In the genomic region with DNA sequence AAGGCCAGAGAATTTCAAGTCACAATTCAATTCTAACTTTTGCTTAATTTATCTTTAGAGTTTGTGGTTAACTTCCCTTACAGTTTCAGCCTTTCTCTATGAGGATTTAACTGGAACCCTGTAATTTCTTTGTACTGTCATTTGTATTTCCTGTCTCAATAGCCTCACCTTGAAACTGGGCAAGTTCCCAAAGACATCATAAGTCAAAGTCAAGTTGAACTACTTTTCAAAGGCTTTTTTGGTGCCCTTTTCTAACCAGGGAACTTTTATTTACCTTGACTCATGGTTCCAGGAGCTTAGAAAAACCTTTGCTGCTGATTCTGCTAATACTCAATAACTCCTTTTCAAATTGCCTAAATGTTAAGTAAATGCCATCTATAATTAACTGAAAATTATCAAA, we compare ENCODE assay signal across 1 cellular context.
TF ChIP-seq lines count a peak whose summit lies in the region.

No MANE protein-coding gene starts in this region.

TF ChIP-seq in GM12878, 131 proteins besides CTCF, POLR2A, EP300 and RAD21 (continued from another document):
- TF ChIP-seq, protein P1, sequence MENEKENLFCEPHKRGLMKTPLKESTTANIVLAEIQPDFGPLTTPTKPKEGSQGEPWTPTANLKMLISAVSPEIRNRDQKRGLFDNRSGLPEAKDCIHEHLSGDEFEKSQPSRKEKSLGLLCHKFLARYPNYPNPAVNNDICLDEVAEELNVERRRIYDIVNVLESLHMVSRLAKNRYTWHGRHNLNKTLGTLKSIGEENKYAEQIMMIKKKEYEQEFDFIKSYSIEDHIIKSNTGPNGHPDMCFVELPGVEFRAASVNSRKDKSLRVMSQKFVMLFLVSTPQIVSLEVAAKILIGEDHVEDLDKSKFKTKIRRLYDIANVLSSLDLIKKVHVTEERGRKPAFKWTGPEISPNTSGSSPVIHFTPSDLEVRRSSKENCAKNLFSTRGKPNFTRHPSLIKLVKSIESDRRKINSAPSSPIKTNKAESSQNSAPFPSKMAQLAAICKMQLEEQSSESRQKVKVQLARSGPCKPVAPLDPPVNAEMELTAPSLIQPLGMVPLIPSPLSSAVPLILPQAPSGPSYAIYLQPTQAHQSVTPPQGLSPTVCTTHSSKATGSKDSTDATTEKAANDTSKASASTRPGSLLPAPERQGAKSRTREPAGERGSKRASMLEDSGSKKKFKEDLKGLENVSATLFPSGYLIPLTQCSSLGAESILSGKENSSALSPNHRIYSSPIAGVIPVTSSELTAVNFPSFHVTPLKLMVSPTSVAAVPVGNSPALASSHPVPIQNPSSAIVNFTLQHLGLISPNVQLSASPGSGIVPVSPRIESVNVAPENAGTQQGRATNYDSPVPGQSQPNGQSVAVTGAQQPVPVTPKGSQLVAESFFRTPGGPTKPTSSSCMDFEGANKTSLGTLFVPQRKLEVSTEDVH (IDR thresholded peaks at IDR 0.05; ENCODE audit: low read depth, partially characterized antibody), result no peak
- TF ChIP-seq ETV6 (conservative IDR thresholded peaks at IDR 0.05 in 1 of 2, IDR thresholded peaks at IDR 0.05 in 1 of 2; ENCODE audit: borderline replicate concordance in 1 of 2, low read depth in 1 of 2) (no peak), CBX5 (IDR thresholded peaks at IDR 0.05; ENCODE audit: low read depth) (no peak), ZNF217 (IDR thresholded peaks at IDR 0.05) (no peak), SMAD1 (IDR thresholded peaks at IDR 0.05; ENCODE audit: low read depth, partially characterized antibody) (no peak), ASH2L (IDR thresholded peaks at IDR 0.05; ENCODE audit: borderline replicate concordance, low read depth) (no peak), TCF3 (IDR thresholded peaks at IDR 0.05; ENCODE audit: borderline replicate concordance, insufficient read depth, low read depth, low read length) (no peak), ATF7 (IDR thresholded peaks at IDR 0.05; ENCODE audit: low read depth) (no peak)
- TF ChIP-seq, protein P2, sequence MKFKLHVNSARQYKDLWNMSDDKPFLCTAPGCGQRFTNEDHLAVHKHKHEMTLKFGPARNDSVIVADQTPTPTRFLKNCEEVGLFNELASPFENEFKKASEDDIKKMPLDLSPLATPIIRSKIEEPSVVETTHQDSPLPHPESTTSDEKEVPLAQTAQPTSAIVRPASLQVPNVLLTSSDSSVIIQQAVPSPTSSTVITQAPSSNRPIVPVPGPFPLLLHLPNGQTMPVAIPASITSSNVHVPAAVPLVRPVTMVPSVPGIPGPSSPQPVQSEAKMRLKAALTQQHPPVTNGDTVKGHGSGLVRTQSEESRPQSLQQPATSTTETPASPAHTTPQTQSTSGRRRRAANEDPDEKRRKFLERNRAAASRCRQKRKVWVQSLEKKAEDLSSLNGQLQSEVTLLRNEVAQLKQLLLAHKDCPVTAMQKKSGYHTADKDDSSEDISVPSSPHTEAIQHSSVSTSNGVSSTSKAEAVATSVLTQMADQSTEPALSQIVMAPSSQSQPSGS (IDR thresholded peaks at IDR 0.05; ENCODE audit: low read length), result no peak
- TF ChIP-seq, protein P3, sequence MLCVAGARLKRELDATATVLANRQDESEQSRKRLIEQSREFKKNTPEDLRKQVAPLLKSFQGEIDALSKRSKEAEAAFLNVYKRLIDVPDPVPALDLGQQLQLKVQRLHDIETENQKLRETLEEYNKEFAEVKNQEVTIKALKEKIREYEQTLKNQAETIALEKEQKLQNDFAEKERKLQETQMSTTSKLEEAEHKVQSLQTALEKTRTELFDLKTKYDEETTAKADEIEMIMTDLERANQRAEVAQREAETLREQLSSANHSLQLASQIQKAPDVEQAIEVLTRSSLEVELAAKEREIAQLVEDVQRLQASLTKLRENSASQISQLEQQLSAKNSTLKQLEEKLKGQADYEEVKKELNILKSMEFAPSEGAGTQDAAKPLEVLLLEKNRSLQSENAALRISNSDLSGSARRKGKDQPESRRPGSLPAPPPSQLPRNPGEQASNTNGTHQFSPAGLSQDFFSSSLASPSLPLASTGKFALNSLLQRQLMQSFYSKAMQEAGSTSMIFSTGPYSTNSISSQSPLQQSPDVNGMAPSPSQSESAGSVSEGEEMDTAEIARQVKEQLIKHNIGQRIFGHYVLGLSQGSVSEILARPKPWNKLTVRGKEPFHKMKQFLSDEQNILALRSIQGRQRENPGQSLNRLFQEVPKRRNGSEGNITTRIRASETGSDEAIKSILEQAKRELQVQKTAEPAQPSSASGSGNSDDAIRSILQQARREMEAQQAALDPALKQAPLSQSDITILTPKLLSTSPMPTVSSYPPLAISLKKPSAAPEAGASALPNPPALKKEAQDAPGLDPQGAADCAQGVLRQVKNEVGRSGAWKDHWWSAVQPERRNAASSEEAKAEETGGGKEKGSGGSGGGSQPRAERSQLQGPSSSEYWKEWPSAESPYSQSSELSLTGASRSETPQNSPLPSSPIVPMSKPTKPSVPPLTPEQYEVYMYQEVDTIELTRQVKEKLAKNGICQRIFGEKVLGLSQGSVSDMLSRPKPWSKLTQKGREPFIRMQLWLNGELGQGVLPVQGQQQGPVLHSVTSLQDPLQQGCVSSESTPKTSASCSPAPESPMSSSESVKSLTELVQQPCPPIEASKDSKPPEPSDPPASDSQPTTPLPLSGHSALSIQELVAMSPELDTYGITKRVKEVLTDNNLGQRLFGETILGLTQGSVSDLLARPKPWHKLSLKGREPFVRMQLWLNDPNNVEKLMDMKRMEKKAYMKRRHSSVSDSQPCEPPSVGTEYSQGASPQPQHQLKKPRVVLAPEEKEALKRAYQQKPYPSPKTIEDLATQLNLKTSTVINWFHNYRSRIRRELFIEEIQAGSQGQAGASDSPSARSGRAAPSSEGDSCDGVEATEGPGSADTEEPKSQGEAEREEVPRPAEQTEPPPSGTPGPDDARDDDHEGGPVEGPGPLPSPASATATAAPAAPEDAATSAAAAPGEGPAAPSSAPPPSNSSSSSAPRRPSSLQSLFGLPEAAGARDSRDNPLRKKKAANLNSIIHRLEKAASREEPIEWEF (IDR thresholded peaks at IDR 0.05; ENCODE audit: insufficient replicate concordance, low read depth, low read length), result no peak
- TF ChIP-seq, protein P4, sequence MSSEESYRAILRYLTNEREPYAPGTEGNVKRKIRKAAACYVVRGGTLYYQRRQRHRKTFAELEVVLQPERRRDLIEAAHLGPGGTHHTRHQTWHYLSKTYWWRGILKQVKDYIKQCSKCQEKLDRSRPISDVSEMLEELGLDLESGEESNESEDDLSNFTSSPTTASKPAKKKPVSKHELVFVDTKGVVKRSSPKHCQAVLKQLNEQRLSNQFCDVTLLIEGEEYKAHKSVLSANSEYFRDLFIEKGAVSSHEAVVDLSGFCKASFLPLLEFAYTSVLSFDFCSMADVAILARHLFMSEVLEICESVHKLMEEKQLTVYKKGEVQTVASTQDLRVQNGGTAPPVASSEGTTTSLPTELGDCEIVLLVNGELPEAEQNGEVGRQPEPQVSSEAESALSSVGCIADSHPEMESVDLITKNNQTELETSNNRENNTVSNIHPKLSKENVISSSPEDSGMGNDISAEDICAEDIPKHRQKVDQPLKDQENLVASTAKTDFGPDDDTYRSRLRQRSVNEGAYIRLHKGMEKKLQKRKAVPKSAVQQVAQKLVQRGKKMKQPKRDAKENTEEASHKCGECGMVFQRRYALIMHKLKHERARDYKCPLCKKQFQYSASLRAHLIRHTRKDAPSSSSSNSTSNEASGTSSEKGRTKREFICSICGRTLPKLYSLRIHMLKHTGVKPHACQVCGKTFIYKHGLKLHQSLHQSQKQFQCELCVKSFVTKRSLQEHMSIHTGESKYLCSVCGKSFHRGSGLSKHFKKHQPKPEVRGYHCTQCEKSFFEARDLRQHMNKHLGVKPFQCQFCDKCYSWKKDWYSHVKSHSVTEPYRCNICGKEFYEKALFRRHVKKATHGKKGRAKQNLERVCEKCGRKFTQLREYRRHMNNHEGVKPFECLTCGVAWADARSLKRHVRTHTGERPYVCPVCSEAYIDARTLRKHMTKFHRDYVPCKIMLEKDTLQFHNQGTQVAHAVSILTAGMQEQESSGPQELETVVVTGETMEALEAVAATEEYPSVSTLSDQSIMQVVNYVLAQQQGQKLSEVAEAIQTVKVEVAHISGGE (CRISPR knock-in tag; IDR thresholded peaks at IDR 0.05), result no peak
- TF ChIP-seq, protein P5, sequence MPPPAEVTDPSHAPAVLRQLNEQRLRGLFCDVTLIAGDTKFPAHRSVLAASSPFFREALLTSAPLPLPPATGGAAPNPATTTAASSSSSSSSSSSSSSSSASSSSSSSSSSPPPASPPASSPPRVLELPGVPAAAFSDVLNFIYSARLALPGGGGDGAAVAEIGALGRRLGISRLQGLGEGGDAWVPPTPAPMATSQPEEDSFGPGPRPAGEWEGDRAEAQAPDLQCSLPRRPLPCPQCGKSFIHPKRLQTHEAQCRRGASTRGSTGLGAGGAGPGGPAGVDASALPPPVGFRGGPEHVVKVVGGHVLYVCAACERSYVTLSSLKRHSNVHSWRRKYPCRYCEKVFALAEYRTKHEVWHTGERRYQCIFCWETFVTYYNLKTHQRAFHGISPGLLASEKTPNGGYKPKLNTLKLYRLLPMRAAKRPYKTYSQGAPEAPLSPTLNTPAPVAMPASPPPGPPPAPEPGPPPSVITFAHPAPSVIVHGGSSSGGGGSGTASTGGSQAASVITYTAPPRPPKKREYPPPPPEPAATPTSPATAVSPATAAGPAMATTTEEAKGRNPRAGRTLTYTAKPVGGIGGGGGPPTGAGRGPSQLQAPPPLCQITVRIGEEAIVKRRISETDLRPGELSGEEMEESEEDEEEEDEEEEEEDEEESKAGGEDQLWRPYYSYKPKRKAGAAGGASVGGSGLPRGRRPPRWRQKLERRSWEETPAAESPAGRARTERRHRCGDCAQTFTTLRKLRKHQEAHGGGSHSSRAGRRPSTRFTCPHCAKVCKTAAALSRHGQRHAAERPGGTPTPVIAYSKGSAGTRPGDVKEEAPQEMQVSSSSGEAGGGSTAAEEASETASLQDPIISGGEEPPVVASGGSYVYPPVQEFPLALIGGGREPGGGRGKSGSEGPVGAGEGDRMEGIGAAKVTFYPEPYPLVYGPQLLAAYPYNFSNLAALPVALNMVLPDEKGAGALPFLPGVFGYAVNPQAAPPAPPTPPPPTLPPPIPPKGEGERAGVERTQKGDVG (CRISPR knock-in tag; IDR thresholded peaks at IDR 0.05), result no peak
